Comparison of ENCODE assay signal across 8 cellular contexts in the genomic region with DNA sequence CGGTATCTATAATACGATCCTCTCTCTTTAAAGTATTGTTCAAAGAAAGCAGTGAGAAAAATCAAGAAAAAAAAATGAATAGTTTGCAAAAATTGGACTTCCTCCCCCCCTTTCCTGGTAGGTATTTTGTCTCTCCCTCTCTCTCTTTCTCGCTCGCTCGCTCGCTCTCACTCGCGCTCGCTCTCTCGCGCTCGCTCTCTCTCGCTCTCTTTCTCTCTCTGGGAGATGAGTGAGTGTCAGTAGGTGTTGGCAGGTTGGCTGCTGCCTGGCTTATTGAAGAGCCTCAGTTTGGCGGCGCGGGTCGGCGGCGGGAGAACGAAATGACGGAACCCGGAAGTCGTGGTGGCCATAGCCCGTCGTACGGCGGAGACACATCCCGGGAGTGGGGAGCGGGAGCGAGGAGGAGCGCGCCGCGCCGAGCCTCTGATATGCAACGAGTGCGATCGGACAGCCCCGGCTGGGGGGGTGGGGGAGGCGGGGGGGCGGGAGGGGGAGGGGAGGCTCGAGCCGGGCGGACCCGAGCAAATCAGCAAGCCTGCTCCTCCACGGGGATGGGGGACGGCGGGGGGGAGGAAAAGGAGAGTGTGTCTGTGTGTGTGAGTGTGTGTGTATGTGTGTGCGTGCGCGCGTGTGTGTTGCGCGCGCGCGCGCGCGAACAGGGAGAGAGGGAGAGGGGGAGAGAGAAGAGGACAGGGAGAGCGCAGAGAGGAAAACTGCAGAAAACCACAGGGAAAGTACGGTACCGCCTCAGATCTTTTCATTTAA. TPM values are rescaled to one million over a fixed set of nuclear protein-coding genes. Genes with fewer than 3 reads are reported as not detected.
DNase-seq lines count a peak whose midpoint lies in the region; ATAC-seq and TF ChIP-seq lines count a peak whose summit lies in the region.

MEIS2 (minus strand) TSS at position 441 of the 765 bp plus-strand sequence. CDS start 1,083 bp downstream, outside the sequence.

- H3K9me3 ChIP-seq in A673 (ENCODE audit: low read depth, low read length, poor library complexity, severe bottlenecking) (no peaks in the 10 kb centered on the region), subcutaneous abdominal adipose tissue (ENCODE audit: control insufficient read depth in 5 of 5, low read length in 5 of 5) (no peaks in the 10 kb centered on the region)

- CTCF ChIA-PET in A673 (lab: Charles Lee) (no interaction called here), activated B cell treated with CpG ODN at 0.5 μM for 24 hours (lab: Charles Lee) (no interaction called here)

- H3K27ac Mint-ChIP-seq in activated B cell treated with CpG ODN at 0.5 μM for 24 hours (peak within 1 kb of the TSS; percentile 39), endothelial cell (ENCODE audit: unreplicated experiment) (peak within 1 kb of the TSS; percentile 31), memory B cell (peak within 1 kb of the TSS; percentile 71)

- H3K4me3 Mint-ChIP-seq in activated B cell treated with CpG ODN at 0.5 μM for 24 hours, result peak within 1 kb of the TSS; percentile 94
- peak within 1 kb of the TSS; percentile 98 for H3K4me3 Mint-ChIP-seq in endothelial cell (ENCODE audit: unreplicated experiment)
- peak within 1 kb of the TSS; percentile 95 for H3K4me3 Mint-ChIP-seq in memory B cell

- BruUV-seq in A673 (replicated peaks; lab: Mats Ljungman, UMichigan), result no TSS peak

- peak within 1 kb of the TSS; percentile 80 for H3K27ac ChIP-seq in A673 (ENCODE audit: low read depth, low read length, poor library complexity, severe bottlenecking)
- H3K27ac ChIP-seq in subcutaneous abdominal adipose tissue (ENCODE audit: low read depth, low read length), result peak within 1 kb of the TSS; percentile 84

- H3K27me3 ChIP-seq in A673 (replicated peaks; ENCODE audit: insufficient read depth, low read depth, low read length, poor library complexity) (peaks cover 32% of the 10 kb centered on the region), subcutaneous abdominal adipose tissue (ENCODE audit: control insufficient read depth in 5 of 5, insufficient read depth in 4 of 5, low read length in 5 of 5) (peaks cover 0 to 45% (median 18%) of the 10 kb centered on the region in 5 donors)

- TF ChIP-seq CTCF in A673 (conservative IDR thresholded peaks at IDR 0.05; ENCODE audit: low read depth, low read length) (no peak), activated B cell treated with CpG ODN at 0.5 μM for 24 hours (IDR thresholded peaks at IDR 0.05) (no peak), endothelial cell (IDR thresholded peaks at IDR 0.05; ENCODE audit: unreplicated experiment) (no peak)

- H3K4me1 Mint-ChIP-seq in activated B cell treated with CpG ODN at 0.5 μM for 24 hours, result peaks cover 43% of the 10 kb centered on the region
- peaks cover 41% of the 10 kb centered on the region for H3K4me1 Mint-ChIP-seq in endothelial cell (ENCODE audit: unreplicated experiment)
- H3K4me1 Mint-ChIP-seq in memory B cell, result peaks cover 37% of the 10 kb centered on the region

- ATAC-seq in GM18498 (IDR thresholded peaks at IDR 0.05; ENCODE audit: unreplicated experiment), result peak; percentile 35
- ATAC-seq in HG03342 (IDR thresholded peaks at IDR 0.05; ENCODE audit: unreplicated experiment), result peak; percentile 49
- peak; percentile 31 for ATAC-seq in activated B cell treated with CpG ODN at 0.5 μM for 24 hours (ENCODE audit: low read depth)
- peak; percentile 18 for ATAC-seq in memory B cell (ENCODE audit: low read depth)

- DNase-seq in A673 (ENCODE audit: low spot score), result peak; percentile 92
- peak; percentile 94 for DNase-seq in NCI-H226
- DNase-seq in activated B cell treated with CpG ODN at 0.5 μM for 24 hours, result no peak
- DNase-seq in endothelial cell (ENCODE audit: low spot score), result peak; percentile 68
- no peak for DNase-seq in memory B cell (ENCODE audit: low spot score in 2 of 2)

- POLR2A ChIA-PET in A673 (lab: Charles Lee; ENCODE audit: low non-redundant PET), result no interaction called here
- POLR2A ChIA-PET in activated B cell treated with CpG ODN at 0.5 μM for 24 hours (lab: Charles Lee), result no interaction called here

- peak within 1 kb of the TSS; percentile 67 for H3K4me3 ChIP-seq in A673 (ENCODE audit: low read depth, low read length, poor library complexity, severe bottlenecking)
- peak within 1 kb of the TSS; percentile 78 to 89 (median 86) for H3K4me3 ChIP-seq in subcutaneous abdominal adipose tissue (ENCODE audit: low read depth in 1 of 5, low read length in 5 of 5)

- peaks cover 8% of the 10 kb centered on the region for H3K4me1 ChIP-seq in A673 (ENCODE audit: insufficient read depth, low read length, poor library complexity, severe bottlenecking)
- peaks cover 0 to 63% (median 60%) of the 10 kb centered on the region in 5 donors for H3K4me1 ChIP-seq in subcutaneous abdominal adipose tissue (ENCODE audit: control insufficient read depth in 5 of 5, insufficient read depth in 5 of 5, low read length in 5 of 5)

- peaks cover 9% of the 10 kb centered on the region for H3K36me3 Mint-ChIP-seq in activated B cell treated with CpG ODN at 0.5 μM for 24 hours (ENCODE audit: low read depth)
- no peaks in the 10 kb centered on the region for H3K36me3 Mint-ChIP-seq in endothelial cell (ENCODE audit: low read depth, unreplicated experiment)
- peaks cover 6% of the 10 kb centered on the region for H3K36me3 Mint-ChIP-seq in memory B cell

- peak within 1 kb of the TSS; percentile 56 to 91 (median 68) for H3K9ac ChIP-seq in subcutaneous abdominal adipose tissue (ENCODE audit: low read length in 5 of 5)

- H3K9me3 Mint-ChIP-seq in activated B cell treated with CpG ODN at 0.5 μM for 24 hours (peaks cover 4% of the 10 kb centered on the region), endothelial cell (ENCODE audit: unreplicated experiment) (no peaks in the 10 kb centered on the region), memory B cell (peaks cover 3% of the 10 kb centered on the region)

- intact Hi-C loops in A673 (cut with micrococcal nuclease; ENCODE audit: unreplicated experiment), result loop anchor here (5.0 to 10.0 kb wide), 4 partner anchors 73 to 1345 kb away; partner anchors contain the start of gene CDIN1
- intact Hi-C loops in activated B cell treated with CpG ODN at 0.5 μM for 24 hours (cut with micrococcal nuclease), result loop anchor here (2.0 to 5.0 kb wide), 3 partner anchors 213 to 1553 kb away; partner anchors contain the start of genes CDIN1 and DPH6

- H3K27me3 Mint-ChIP-seq in activated B cell treated with CpG ODN at 0.5 μM for 24 hours (peaks cover 70% of the 10 kb centered on the region), endothelial cell (ENCODE audit: unreplicated experiment) (peaks cover 38% of the 10 kb centered on the region), memory B cell (peaks cover 44% of the 10 kb centered on the region)

- H3K36me3 ChIP-seq in A673 (ENCODE audit: insufficient read depth, low read length, poor library complexity, severe bottlenecking) (no peaks in the 10 kb centered on the region), subcutaneous abdominal adipose tissue (ENCODE audit: control insufficient read depth in 5 of 5, insufficient read depth in 5 of 5, low read length in 5 of 5) (no peaks in the 10 kb centered on the region)

RNA-seq across cellular contexts. Expression of gene MEIS2, which starts in this region (rescaled TPM):
- total RNA-seq in A673 (2021) (9.3 and 11.7 TPM in 2 replicates), activated B cell treated with CpG ODN at 0.5 μM for 24 hours (0.24 TPM in 1 of 2 replicates, not detected in the other), endothelial cell (ENCODE audit: unreplicated experiment) (13.0 TPM)

Comparison
In these comparisons a context has a peak if more than half of its experiments do, and no peak if none do; other contexts are left out.
1. Peak in ATAC-seq in activated B cell treated with CpG ODN at 0.5 μM for 24 hours; RNA of the gene not detected or under 1 TPM.
2. DNase-seq: peak in A673 (single experiment), NCI-H226 (single experiment) and endothelial cell (single experiment); none in activated B cell treated with CpG ODN at 0.5 μM for 24 hours (single experiment) and memory B cell (0 of 2).
3. Peak in every context shown above with its lines, with median percentiles within 50 percentile points of each other: ATAC-seq, H3K27ac Mint-ChIP-seq and H3K4me3 Mint-ChIP-seq.